ENCODE assay signal across 1 cellular context in the genomic region with DNA sequence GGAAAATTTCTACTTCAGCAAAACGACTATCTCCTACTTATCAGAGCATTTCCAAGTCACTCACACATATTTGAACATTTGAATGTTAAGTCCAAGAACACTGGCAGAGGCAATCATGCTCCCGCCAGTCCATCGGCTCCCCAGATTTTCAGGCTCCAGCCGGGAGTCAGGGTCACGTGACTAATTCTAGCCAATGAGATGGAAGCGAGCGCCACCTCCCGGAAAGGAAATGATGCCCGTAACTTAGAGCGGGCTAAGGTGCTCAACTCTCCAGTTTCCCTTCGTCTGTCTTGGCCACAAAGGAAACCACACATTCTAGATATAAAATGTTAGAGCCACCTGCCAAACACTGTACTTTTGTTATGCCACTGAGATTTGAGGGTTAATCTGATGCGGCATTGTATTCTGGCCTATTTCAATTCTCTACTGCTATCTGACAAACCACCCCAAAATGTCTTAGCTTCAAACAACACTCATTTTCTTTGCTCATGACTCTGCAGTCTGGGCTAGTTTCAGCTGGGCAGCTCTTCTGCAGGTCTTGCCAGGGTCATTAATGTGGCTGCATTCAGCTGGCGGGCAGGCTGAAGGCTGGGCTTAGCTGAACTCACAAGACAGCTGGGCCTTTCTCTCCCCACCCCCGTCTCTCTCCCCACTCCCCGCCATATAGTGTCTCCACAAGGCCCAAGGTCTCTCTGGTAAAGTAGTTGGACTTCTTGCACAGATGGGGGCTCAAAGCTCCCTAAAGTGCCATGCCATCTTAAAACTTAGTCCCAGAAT.
TF ChIP-seq lines count a peak whose summit lies in the region.

No MANE protein-coding gene starts in this region.

TF ChIP-seq in GM23338, 12 proteins besides CTCF, POLR2A, EP300 and RAD21 (continued from another document):
- TF ChIP-seq ZNF462 (CRISPR knock-in tag; IDR thresholded peaks at IDR 0.05) (no peak), POLR2AphosphoS5 (IDR thresholded peaks at IDR 0.05; ENCODE audit: low read depth) (no peak), STAT1 (IDR thresholded peaks at IDR 0.05; ENCODE audit: unreplicated experiment) (no peak), EZH2phosphoT487 (IDR thresholded peaks at IDR 0.05; ENCODE audit: unreplicated experiment) (no peak)
